ENCODE assay signal across 22 cellular contexts in the genomic region with DNA sequence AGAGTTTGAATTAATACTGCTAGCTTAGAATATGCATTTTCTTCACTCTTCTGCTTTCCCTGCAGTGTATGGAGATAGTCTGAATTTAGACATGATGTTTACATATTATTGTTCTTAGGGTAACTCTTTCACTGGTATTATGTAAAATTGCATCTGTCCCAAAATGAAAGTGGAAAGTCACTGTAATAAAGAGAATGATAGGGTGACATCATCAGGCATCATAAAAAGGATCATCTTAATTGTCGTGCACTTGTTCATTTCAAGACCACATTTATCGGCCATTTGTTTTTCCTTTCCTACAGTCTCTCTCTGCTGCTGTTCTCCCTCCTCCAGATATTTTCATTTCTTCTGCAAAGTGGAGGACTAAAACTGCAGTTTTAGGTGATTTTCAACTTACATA.
"Had no signal": no experiment of that assay in that cellular context is flagged by ENCODE, and none has a peak within 500 bp of the region (broad histone marks: within the 10 kb centered on the region; RNA-seq: fewer than 3 reads in every experiment).

No MANE protein-coding gene starts in this region.

- H3K9me3 Mint-ChIP-seq: activated naive CD4-positive, alpha-beta T cell treated with anti-CD3 and anti-CD28 coated beads, Interleukin-2, amount 10 ng/mL, durations not matched to agents 7 days and 5 days; activated T-helper 2 cell treated with anti-CD3 and anti-CD28 coated beads, Interferon-gamma antibody, Interleukin-2, Interleukin-4, amounts not matched to agents 10 μg/mL and 5 μg/mL and 100 μg/mL, durations not matched to agents 14 hours and 24 hours and 36 hours; dendritic cell treated with granulocyte-macrophage colony-stimulating factor and Interleukin-4, amounts not matched to agents 40 ng/mL and 50 ng/mL, for 4 days; memory B cell; naive thymus-derived CD8-positive, alpha-beta T cell; stimulated activated memory B cell treated with anti-CD40 and anti-IgM and Interleukin-4, amounts not matched to agents 10 μg/mL and 1 μg/mL and 100 μg/mL, for 72 hours had no signal

- DNase-seq: activated CD4-positive, alpha-beta T cell treated with anti-CD3 and anti-CD28 coated beads for 48 hours; activated naive CD4-positive, alpha-beta T cell treated with anti-CD3 and anti-CD28 coated beads, Interleukin-2, amount 10 ng/mL, durations not matched to agents 7 days and 5 days; amygdala; body of pancreas; cerebellar nuclear complex; effector memory CD4-positive, alpha-beta T cell; foreskin fibroblast; hippocampal formation; kidney; left ventricle myocardium inferior; naive thymus-derived CD8-positive, alpha-beta T cell; posterior cingulate gyrus; retina; substantia nigra; T1000; uterus had no signal

- H3K36me3 Mint-ChIP-seq: activated naive CD4-positive, alpha-beta T cell treated with anti-CD3 and anti-CD28 coated beads, Interleukin-2, amount 10 ng/mL, durations not matched to agents 7 days and 5 days; memory B cell; naive thymus-derived CD8-positive, alpha-beta T cell; stimulated activated memory B cell treated with anti-CD40 and anti-IgM and Interleukin-4, amounts not matched to agents 10 μg/mL and 1 μg/mL and 100 μg/mL, for 72 hours had no signal

- H3K4me3 ChIP-seq: body of pancreas, left ventricle myocardium inferior, SK-N-MC, tibial nerve, uterus had no signal

- H3K27ac ChIP-seq: body of pancreas, left ventricle myocardium inferior, SK-N-MC, tibial nerve, uterus had no signal

- H3K9me3 ChIP-seq: body of pancreas, left ventricle myocardium inferior, tibial nerve, uterus had no signal

- H3K36me3 ChIP-seq: left ventricle myocardium inferior, tibial nerve, uterus had no signal

- ATAC-seq: body of pancreas; naive thymus-derived CD8-positive, alpha-beta T cell; stimulated activated memory B cell treated with anti-CD40 and anti-IgM and Interleukin-4, amounts not matched to agents 10 μg/mL and 1 μg/mL and 100 μg/mL, for 72 hours had no signal

- H3K27ac Mint-ChIP-seq: activated naive CD4-positive, alpha-beta T cell treated with anti-CD3 and anti-CD28 coated beads, Interleukin-2, amount 10 ng/mL, durations not matched to agents 7 days and 5 days; activated T-helper 2 cell treated with anti-CD3 and anti-CD28 coated beads, Interferon-gamma antibody, Interleukin-2, Interleukin-4, amounts not matched to agents 10 μg/mL and 5 μg/mL and 100 μg/mL, durations not matched to agents 14 hours and 24 hours and 36 hours; dendritic cell treated with granulocyte-macrophage colony-stimulating factor and Interleukin-4, amounts not matched to agents 40 ng/mL and 50 ng/mL, for 4 days; memory B cell; naive thymus-derived CD8-positive, alpha-beta T cell; stimulated activated memory B cell treated with anti-CD40 and anti-IgM and Interleukin-4, amounts not matched to agents 10 μg/mL and 1 μg/mL and 100 μg/mL, for 72 hours had no signal

- H3K27me3 ChIP-seq: body of pancreas, tibial nerve, uterus had no signal

- H3K27me3 Mint-ChIP-seq: activated naive CD4-positive, alpha-beta T cell treated with anti-CD3 and anti-CD28 coated beads, Interleukin-2, amount 10 ng/mL, durations not matched to agents 7 days and 5 days; dendritic cell treated with granulocyte-macrophage colony-stimulating factor and Interleukin-4, amounts not matched to agents 40 ng/mL and 50 ng/mL, for 4 days; stimulated activated memory B cell treated with anti-CD40 and anti-IgM and Interleukin-4, amounts not matched to agents 10 μg/mL and 1 μg/mL and 100 μg/mL, for 72 hours had no signal

- H3K4me1 ChIP-seq: body of pancreas, left ventricle myocardium inferior, tibial nerve, uterus had no signal

- H3K4me3 Mint-ChIP-seq: activated naive CD4-positive, alpha-beta T cell treated with anti-CD3 and anti-CD28 coated beads, Interleukin-2, amount 10 ng/mL, durations not matched to agents 7 days and 5 days; dendritic cell treated with granulocyte-macrophage colony-stimulating factor and Interleukin-4, amounts not matched to agents 40 ng/mL and 50 ng/mL, for 4 days; memory B cell; naive thymus-derived CD8-positive, alpha-beta T cell; stimulated activated memory B cell treated with anti-CD40 and anti-IgM and Interleukin-4, amounts not matched to agents 10 μg/mL and 1 μg/mL and 100 μg/mL, for 72 hours had no signal
